8 cellular contexts compared by ENCODE assay signal in the genomic region with DNA sequence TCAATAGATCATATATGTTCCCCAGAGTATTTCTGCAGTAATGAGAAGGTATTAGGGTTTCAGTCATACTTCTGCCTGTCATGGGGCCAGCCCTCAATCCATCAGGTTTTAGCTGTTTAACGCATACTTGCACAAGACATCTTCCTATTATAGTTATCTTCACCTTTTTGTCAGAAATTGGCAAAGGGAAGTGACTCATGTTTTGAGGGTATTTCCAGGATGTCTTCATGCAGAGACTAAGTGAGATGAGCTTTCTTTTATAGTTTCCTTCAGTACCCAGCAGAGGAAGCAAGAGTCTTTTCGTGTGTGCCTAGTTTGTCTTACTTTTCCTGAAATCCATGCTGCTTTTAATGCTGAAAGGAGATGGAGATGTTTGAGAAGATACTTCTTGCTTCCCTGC. TPM values are rescaled to one million over a fixed set of nuclear protein-coding genes. Genes with fewer than 3 reads are reported as not detected.
DNase-seq lines count a peak whose midpoint lies in the region; ATAC-seq and TF ChIP-seq lines count a peak whose summit lies in the region.

No MANE protein-coding gene starts in this region.

- H3K4me3 ChIP-seq in AG04450 (ENCODE audit: low read depth, low read length) (no peak overlapping the region), body of pancreas (no peak overlapping the region)

- CTCF ChIA-PET in AG04450 (lab: Charles Lee), result interaction anchor here (0.6 to 0.8 kb wide), 2 partner anchors 158 to 429 kb away, joined by 3 read pairs; no protein-coding TSS in a partner anchor

- ATAC-seq in GM19467 (IDR thresholded peaks at IDR 0.05; ENCODE audit: unreplicated experiment) (peak; percentile 41), HG03520 (IDR thresholded peaks at IDR 0.05; ENCODE audit: unreplicated experiment) (peak; percentile 66), SK-N-SH treated with all-trans-retinoic acid at 6 μM for 48 hours (no peak), body of pancreas (no peak)

- no peaks in the 10 kb centered on the region for H3K27me3 ChIP-seq in AG04450 (ENCODE audit: control insufficient read depth, insufficient read depth, low read length)
- H3K27me3 ChIP-seq in body of pancreas, result no peaks in the 10 kb centered on the region

- peaks cover 0 to 2% of the 10 kb centered on the region in 2 donors for H3K36me3 ChIP-seq in body of pancreas (replicated peaks in 1 of 2; ENCODE audit: insufficient read depth in 1 of 2, low read depth in 2 of 2)

- peak overlapping the region; percentile 47 for H3K27ac ChIP-seq in AG04450 (ENCODE audit: low read depth, low read length)
- no peak overlapping the region for H3K27ac ChIP-seq in body of pancreas

- peaks cover 13% of the 10 kb centered on the region for H3K4me1 ChIP-seq in body of pancreas

- 71 to 89% methylated on average over 2 of the region's 2 CpGs for WGBS in body of pancreas, 2 donors

- intact Hi-C loops in body of pancreas (cut with DNase I), result no loop called here

- H3K9me3 ChIP-seq in AG04450 (ENCODE audit: control insufficient read depth, insufficient read depth, low read length) (no peaks in the 10 kb centered on the region), body of pancreas (no peaks in the 10 kb centered on the region)

- POLR2A ChIA-PET in AG04450 (lab: Yijun Ruan, JAX), result no interaction called here

- TF ChIP-seq POLR2A in body of pancreas (IDR thresholded peaks at IDR 0.05), result no peak

- DNase-seq in AG04450 (ENCODE audit: low read depth, low spot score), result no peak
- peak; percentile 38 for DNase-seq in amniotic epithelial cell (ENCODE audit: low read depth)
- DNase-seq in body of pancreas, result no peak
- DNase-seq in KG1 (lab: John Stamatoyannopoulos, UW), result no peak
- DNase-seq in ureter (ENCODE audit: low spot score), result no peak

- TF ChIP-seq CTCF in AG04450 (IDR thresholded peaks at IDR 0.05; ENCODE audit: low read depth, low read length) (peak; percentile 18; the same call in 1 of the 2 replicates), body of pancreas (IDR thresholded peaks at IDR 0.05) (no peak)

TF ChIP-seq in SK-N-SH treated with all-trans-retinoic acid at 6 μM for 48 hours, 23 proteins besides CTCF, POLR2A, EP300 and RAD21:
- TF ChIP-seq ZNF565 (CRISPR knock-in tag; conservative IDR thresholded peaks at IDR 0.05; ENCODE audit: low read depth), result no peak
- TF ChIP-seq CSDC2 (CRISPR knock-in tag; IDR thresholded peaks at IDR 0.05), result no peak
- TF ChIP-seq ZC3H10 (CRISPR knock-in tag; IDR thresholded peaks at IDR 0.05), result no peak
- TF ChIP-seq ZFP30 (CRISPR knock-in tag; IDR thresholded peaks at IDR 0.05), result no peak
- TF ChIP-seq, protein P1, sequence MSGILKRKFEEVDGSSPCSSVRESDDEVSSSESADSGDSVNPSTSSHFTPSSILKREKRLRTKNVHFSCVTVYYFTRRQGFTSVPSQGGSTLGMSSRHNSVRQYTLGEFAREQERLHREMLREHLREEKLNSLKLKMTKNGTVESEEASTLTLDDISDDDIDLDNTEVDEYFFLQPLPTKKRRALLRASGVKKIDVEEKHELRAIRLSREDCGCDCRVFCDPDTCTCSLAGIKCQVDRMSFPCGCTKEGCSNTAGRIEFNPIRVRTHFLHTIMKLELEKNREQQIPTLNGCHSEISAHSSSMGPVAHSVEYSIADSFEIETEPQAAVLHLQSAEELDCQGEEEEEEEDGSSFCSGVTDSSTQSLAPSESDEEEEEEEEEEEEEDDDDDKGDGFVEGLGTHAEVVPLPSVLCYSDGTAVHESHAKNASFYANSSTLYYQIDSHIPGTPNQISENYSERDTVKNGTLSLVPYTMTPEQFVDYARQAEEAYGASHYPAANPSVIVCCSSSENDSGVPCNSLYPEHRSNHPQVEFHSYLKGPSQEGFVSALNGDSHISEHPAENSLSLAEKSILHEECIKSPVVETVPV (CRISPR knock-in tag; IDR thresholded peaks at IDR 0.05), result no peak
- no peak for TF ChIP-seq ZNF8 (CRISPR knock-in tag; IDR thresholded peaks at IDR 0.05)
- no peak for TF ChIP-seq ZNF70 (CRISPR knock-in tag; IDR thresholded peaks at IDR 0.05)
- TF ChIP-seq ARNTL (CRISPR knock-in tag; IDR thresholded peaks at IDR 0.05; ENCODE audit: borderline replicate concordance, low read depth), result no peak
- TF ChIP-seq, protein P2, sequence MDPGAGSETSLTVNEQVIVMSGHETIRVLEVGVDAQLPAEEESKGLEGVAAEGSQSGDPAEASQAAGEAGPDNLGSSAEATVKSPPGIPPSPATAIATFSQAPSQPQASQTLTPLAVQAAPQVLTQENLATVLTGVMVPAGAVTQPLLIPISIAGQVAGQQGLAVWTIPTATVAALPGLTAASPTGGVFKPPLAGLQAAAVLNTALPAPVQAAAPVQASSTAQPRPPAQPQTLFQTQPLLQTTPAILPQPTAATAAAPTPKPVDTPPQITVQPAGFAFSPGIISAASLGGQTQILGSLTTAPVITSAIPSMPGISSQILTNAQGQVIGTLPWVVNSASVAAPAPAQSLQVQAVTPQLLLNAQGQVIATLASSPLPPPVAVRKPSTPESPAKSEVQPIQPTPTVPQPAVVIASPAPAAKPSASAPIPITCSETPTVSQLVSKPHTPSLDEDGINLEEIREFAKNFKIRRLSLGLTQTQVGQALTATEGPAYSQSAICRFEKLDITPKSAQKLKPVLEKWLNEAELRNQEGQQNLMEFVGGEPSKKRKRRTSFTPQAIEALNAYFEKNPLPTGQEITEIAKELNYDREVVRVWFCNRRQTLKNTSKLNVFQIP (CRISPR knock-in tag; IDR thresholded peaks at IDR 0.05; ENCODE audit: borderline replicate concordance, low read depth), result no peak
- TF ChIP-seq SNAI2 (CRISPR knock-in tag; IDR thresholded peaks at IDR 0.05), result no peak
- TF ChIP-seq, protein P3, sequence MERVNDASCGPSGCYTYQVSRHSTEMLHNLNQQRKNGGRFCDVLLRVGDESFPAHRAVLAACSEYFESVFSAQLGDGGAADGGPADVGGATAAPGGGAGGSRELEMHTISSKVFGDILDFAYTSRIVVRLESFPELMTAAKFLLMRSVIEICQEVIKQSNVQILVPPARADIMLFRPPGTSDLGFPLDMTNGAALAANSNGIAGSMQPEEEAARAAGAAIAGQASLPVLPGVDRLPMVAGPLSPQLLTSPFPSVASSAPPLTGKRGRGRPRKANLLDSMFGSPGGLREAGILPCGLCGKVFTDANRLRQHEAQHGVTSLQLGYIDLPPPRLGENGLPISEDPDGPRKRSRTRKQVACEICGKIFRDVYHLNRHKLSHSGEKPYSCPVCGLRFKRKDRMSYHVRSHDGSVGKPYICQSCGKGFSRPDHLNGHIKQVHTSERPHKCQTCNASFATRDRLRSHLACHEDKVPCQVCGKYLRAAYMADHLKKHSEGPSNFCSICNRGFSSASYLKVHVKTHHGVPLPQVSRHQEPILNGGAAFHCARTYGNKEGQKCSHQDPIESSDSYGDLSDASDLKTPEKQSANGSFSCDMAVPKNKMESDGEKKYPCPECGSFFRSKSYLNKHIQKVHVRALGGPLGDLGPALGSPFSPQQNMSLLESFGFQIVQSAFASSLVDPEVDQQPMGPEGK (CRISPR knock-in tag; IDR thresholded peaks at IDR 0.05; ENCODE audit: borderline replicate concordance), result no peak
- TF ChIP-seq, protein P4, sequence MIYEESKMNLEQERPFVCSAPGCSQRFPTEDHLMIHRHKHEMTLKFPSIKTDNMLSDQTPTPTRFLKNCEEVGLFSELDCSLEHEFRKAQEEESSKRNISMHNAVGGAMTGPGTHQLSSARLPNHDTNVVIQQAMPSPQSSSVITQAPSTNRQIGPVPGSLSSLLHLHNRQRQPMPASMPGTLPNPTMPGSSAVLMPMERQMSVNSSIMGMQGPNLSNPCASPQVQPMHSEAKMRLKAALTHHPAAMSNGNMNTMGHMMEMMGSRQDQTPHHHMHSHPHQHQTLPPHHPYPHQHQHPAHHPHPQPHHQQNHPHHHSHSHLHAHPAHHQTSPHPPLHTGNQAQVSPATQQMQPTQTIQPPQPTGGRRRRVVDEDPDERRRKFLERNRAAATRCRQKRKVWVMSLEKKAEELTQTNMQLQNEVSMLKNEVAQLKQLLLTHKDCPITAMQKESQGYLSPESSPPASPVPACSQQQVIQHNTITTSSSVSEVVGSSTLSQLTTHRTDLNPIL (CRISPR knock-in tag; IDR thresholded peaks at IDR 0.05; ENCODE audit: low read depth), result no peak
- TF ChIP-seq ISL1 (CRISPR knock-in tag; IDR thresholded peaks at IDR 0.05), result no peak
- TF ChIP-seq, protein P5, sequence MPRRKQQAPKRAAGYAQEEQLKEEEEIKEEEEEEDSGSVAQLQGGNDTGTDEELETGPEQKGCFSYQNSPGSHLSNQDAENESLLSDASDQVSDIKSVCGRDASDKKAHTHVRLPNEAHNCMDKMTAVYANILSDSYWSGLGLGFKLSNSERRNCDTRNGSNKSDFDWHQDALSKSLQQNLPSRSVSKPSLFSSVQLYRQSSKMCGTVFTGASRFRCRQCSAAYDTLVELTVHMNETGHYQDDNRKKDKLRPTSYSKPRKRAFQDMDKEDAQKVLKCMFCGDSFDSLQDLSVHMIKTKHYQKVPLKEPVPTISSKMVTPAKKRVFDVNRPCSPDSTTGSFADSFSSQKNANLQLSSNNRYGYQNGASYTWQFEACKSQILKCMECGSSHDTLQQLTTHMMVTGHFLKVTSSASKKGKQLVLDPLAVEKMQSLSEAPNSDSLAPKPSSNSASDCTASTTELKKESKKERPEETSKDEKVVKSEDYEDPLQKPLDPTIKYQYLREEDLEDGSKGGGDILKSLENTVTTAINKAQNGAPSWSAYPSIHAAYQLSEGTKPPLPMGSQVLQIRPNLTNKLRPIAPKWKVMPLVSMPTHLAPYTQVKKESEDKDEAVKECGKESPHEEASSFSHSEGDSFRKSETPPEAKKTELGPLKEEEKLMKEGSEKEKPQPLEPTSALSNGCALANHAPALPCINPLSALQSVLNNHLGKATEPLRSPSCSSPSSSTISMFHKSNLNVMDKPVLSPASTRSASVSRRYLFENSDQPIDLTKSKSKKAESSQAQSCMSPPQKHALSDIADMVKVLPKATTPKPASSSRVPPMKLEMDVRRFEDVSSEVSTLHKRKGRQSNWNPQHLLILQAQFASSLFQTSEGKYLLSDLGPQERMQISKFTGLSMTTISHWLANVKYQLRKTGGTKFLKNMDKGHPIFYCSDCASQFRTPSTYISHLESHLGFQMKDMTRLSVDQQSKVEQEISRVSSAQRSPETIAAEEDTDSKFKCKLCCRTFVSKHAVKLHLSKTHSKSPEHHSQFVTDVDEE (CRISPR knock-in tag; IDR thresholded peaks at IDR 0.05), result no peak
- no peak for TF ChIP-seq TCF4 (CRISPR knock-in tag; IDR thresholded peaks at IDR 0.05; ENCODE audit: borderline replicate concordance)
- TF ChIP-seq RARB (CRISPR knock-in tag; IDR thresholded peaks at IDR 0.05), result no peak
- no peak for TF ChIP-seq ESRRG (CRISPR knock-in tag; IDR thresholded peaks at IDR 0.05)
- no peak for TF ChIP-seq ZFP3 (CRISPR knock-in tag; IDR thresholded peaks at IDR 0.05)
- TF ChIP-seq PPARA (CRISPR knock-in tag; IDR thresholded peaks at IDR 0.05; ENCODE audit: borderline replicate concordance), result no peak
- TF ChIP-seq OSR1 (CRISPR knock-in tag; IDR thresholded peaks at IDR 0.05), result no peak

RNA-seq across cellular contexts. Expression of a gene that starts 9.5 kb away (rescaled TPM):
- 22.0 and 22.3 TPM in 2 replicates for polyA plus RNA-seq in AG04450 (2011; rRNA removed)
- polyA minus RNA-seq in AG04450 (2011; rRNA and poly(A)+ RNA removed), result 16.7 and 21.4 TPM in 2 replicates
- 1 to 10 TPM; 7.0 to 9.9 TPM for total RNA-seq in body of pancreas
- 23.7 TPM for total RNA-seq in ureter

RNA-seq across cellular contexts. Expression of a gene that starts 44.4 kb away (rescaled TPM):
- not detected in 2 replicates for polyA plus RNA-seq in AG04450 (2011; rRNA removed)
- not detected in 2 replicates for polyA minus RNA-seq in AG04450 (2011; rRNA and poly(A)+ RNA removed)
- not detected for total RNA-seq in body of pancreas
- 0.78 TPM for total RNA-seq in ureter

Comparison
In these comparisons a context has a peak if more than half of its experiments do, and no peak if none do; other contexts are left out.
1. ATAC-seq: peak in GM19467 (single experiment) and HG03520 (single experiment); none in SK-N-SH treated with all-trans-retinoic acid at 6 μM for 48 hours (single experiment) and body of pancreas (single experiment).